Comparison of ENCODE assay signal across 9 cellular contexts in the genomic region with DNA sequence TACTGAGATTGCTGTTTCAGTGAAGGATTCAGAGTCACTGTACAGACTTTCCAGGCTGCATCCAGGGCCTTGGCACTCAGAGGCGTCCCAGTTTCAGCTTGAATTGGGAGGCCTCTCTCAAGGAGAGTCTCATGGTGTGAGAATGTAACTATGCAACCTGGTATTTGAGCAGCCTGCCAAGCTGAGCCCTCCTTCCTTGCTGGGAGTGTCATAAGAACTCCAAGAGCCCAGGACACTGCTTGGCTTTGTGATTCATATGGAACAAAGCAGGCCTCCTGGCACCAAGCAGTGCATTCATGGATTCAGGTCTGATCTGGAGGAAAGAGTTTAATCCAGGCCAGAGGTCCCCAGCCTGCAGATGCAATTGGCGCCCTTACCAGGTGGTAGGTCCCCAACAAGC.
DNase-seq lines count a peak whose midpoint lies in the region; ATAC-seq and TF ChIP-seq lines count a peak whose summit lies in the region.
"Had no signal": no experiment of that assay in that cellular context is flagged by ENCODE, and none has a peak within 500 bp of the region (broad histone marks: within the 10 kb centered on the region; RNA-seq: fewer than 3 reads in every experiment).

No MANE protein-coding gene starts in this region.

- intact Hi-C loops in lower lobe of right lung (cut with DNase I) = no loop called here

- H3K4me1 ChIP-seq in esophagus (ENCODE audit: control insufficient read depth in 2 of 2, insufficient read depth in 2 of 2, low read length in 1 of 2) = peaks cover 0 to 3% of the 10 kb centered on the region in 2 donors
- H3K4me1 ChIP-seq in lower lobe of right lung = no peaks in the 10 kb centered on the region

- WGBS in esophagus, 2 donors = 16 to 29% methylated on average over 2 of the region's 2 CpGs

- H3K27me3 ChIP-seq in esophagus (ENCODE audit: control insufficient read depth in 1 of 2, insufficient read depth in 2 of 2, low read length in 2 of 2) (no peaks in the 10 kb centered on the region), lower lobe of right lung (ENCODE audit: low read depth) (no peaks in the 10 kb centered on the region)

- peaks cover 5% of the 10 kb centered on the region for H3K9me3 Mint-ChIP-seq in type B pancreatic cell
- H3K9me3 Mint-ChIP-seq in activated CD8-positive, alpha-beta memory T cell treated with anti-CD3 and anti-CD28 coated beads, Interleukin-2, amount 10 ng/mL, durations not matched to agents 7 days and 5 days (ENCODE audit: low read depth) = peaks cover 2% of the 10 kb centered on the region
- H3K9me3 Mint-ChIP-seq: T-cell had no signal

- TF ChIP-seq CTCF in lower lobe of right lung (IDR thresholded peaks at IDR 0.05) = no peak
- no peak for TF ChIP-seq CTCF in type B pancreatic cell (conservative IDR thresholded peaks at IDR 0.05)

- H3K4me3 ChIP-seq in esophagus (ENCODE audit: low read depth in 1 of 2, low read length in 2 of 2) (no peak overlapping the region), lower lobe of right lung (no peak overlapping the region)

- H3K9me3 ChIP-seq in esophagus (ENCODE audit: control insufficient read depth in 2 of 2, insufficient read depth in 1 of 2, low read depth in 1 of 2, low read length in 1 of 2) (no peaks in the 10 kb centered on the region), lower lobe of right lung (no peaks in the 10 kb centered on the region)

- H3K36me3 Mint-ChIP-seq in type B pancreatic cell = peaks cover 15% of the 10 kb centered on the region
- H3K36me3 Mint-ChIP-seq in activated CD8-positive, alpha-beta memory T cell treated with anti-CD3 and anti-CD28 coated beads, Interleukin-2, amount 10 ng/mL, durations not matched to agents 7 days and 5 days = no peaks in the 10 kb centered on the region
- H3K36me3 Mint-ChIP-seq: T-cell had no signal

- H3K36me3 ChIP-seq in esophagus (ENCODE audit: control insufficient read depth in 2 of 2, insufficient read depth in 2 of 2, low read length in 1 of 2) = peaks cover 0 to 3% of the 10 kb centered on the region in 2 donors
- no peaks in the 10 kb centered on the region for H3K36me3 ChIP-seq in lower lobe of right lung

- peak; percentile 87 to 90 for ATAC-seq in lower lobe of right lung
- no peak for ATAC-seq in activated CD8-positive, alpha-beta memory T cell treated with anti-CD3 and anti-CD28 coated beads, Interleukin-2, amount 10 ng/mL, durations not matched to agents 7 days and 5 days
- no peak for ATAC-seq in GM19324 (IDR thresholded peaks at IDR 0.05; ENCODE audit: low FRiP score, unreplicated experiment)
- no peak for ATAC-seq in GM21381 (IDR thresholded peaks at IDR 0.05; ENCODE audit: unreplicated experiment)

- H3K27ac Mint-ChIP-seq in type B pancreatic cell = peak overlapping the region; percentile 5
- H3K27ac Mint-ChIP-seq in activated CD8-positive, alpha-beta memory T cell treated with anti-CD3 and anti-CD28 coated beads, Interleukin-2, amount 10 ng/mL, durations not matched to agents 7 days and 5 days = no peak overlapping the region
- H3K27ac Mint-ChIP-seq: T-cell had no signal

- CTCF ChIA-PET in activated CD8-positive, alpha-beta memory T cell treated with anti-CD3 and anti-CD28 coated beads, Interleukin-2, amount 10 ng/mL, durations not matched to agents 7 days and 5 days (lab: Charles Lee) = interaction anchor here (1.4 kb wide), 1 partner anchor 144 kb away, joined by 6 read pairs; no protein-coding TSS in a partner anchor

- peak; percentile 34 for DNase-seq in M059J (ENCODE audit: low read depth)
- DNase-seq in lower lobe of right lung = peak; percentile 55
- DNase-seq in type B pancreatic cell (ENCODE audit: extremely low spot score, unreplicated experiment) = no peak
- no peak for DNase-seq in activated CD8-positive, alpha-beta memory T cell treated with anti-CD3 and anti-CD28 coated beads, Interleukin-2, amount 10 ng/mL, durations not matched to agents 7 days and 5 days
- no peak for DNase-seq in cortex of kidney (lab: John Stamatoyannopoulos, UW)
- DNase-seq: T-cell had no signal

- H3K27ac ChIP-seq in esophagus (ENCODE audit: low read depth in 2 of 2, low read length in 1 of 2) = peak overlapping the region; percentile 44 to 72
- no peak overlapping the region for H3K27ac ChIP-seq in lower lobe of right lung

- no peaks in the 10 kb centered on the region for H3K27me3 Mint-ChIP-seq in type B pancreatic cell
- peaks cover 3% of the 10 kb centered on the region for H3K27me3 Mint-ChIP-seq in activated CD8-positive, alpha-beta memory T cell treated with anti-CD3 and anti-CD28 coated beads, Interleukin-2, amount 10 ng/mL, durations not matched to agents 7 days and 5 days
- H3K27me3 Mint-ChIP-seq: T-cell had no signal

- H3K4me3 Mint-ChIP-seq in type B pancreatic cell = no peak overlapping the region
- H3K4me3 Mint-ChIP-seq in activated CD8-positive, alpha-beta memory T cell treated with anti-CD3 and anti-CD28 coated beads, Interleukin-2, amount 10 ng/mL, durations not matched to agents 7 days and 5 days = no peak overlapping the region
- H3K4me3 Mint-ChIP-seq: T-cell had no signal

- peaks cover 24% of the 10 kb centered on the region for H3K4me1 Mint-ChIP-seq in type B pancreatic cell (ENCODE audit: unreplicated experiment)
- no peaks in the 10 kb centered on the region for H3K4me1 Mint-ChIP-seq in activated CD8-positive, alpha-beta memory T cell treated with anti-CD3 and anti-CD28 coated beads, Interleukin-2, amount 10 ng/mL, durations not matched to agents 7 days and 5 days
- H3K4me1 Mint-ChIP-seq: T-cell had no signal

Comparison
In these comparisons a context has a peak if more than half of its experiments do, and no peak if none do; other contexts are left out.
1. DNase-seq: peak in M059J (single experiment) and lower lobe of right lung (single experiment); none in type B pancreatic cell (single experiment), activated CD8-positive, alpha-beta memory T cell treated with anti-CD3 and anti-CD28 coated beads, Interleukin-2, amount 10 ng/mL, durations not matched to agents 7 days and 5 days (single experiment) and cortex of kidney (single experiment).
2. ATAC-seq: peak in lower lobe of right lung (2 of 2); none in activated CD8-positive, alpha-beta memory T cell treated with anti-CD3 and anti-CD28 coated beads, Interleukin-2, amount 10 ng/mL, durations not matched to agents 7 days and 5 days (single experiment), GM19324 (single experiment) and GM21381 (single experiment).